9 cellular contexts compared by ENCODE assay signal in genomic region chr3:169998668-169999131, GRCh38. TPM values are rescaled to one million over a fixed set of nuclear protein-coding genes. Genes with fewer than 3 reads are reported as not detected.
A peak's percentile ranks its signal among the peaks of the same experiment; 100 is the strongest.
DNase-seq lines count a peak whose midpoint lies in the region; ATAC-seq, FAIRE-seq and TF ChIP-seq lines count a peak whose summit lies in the region.
"Had no signal": no experiment of that assay in that cellular context is flagged by ENCODE, and none has a peak within 500 bp of the region (broad histone marks: within the 10 kb centered on the region; RNA-seq: fewer than 3 reads in every experiment).

No MANE protein-coding gene starts in this region.

- no TSS peak for BruUV-seq in GM12878 (replicated peaks; lab: Mats Ljungman, UMichigan)

- H2AFZ ChIP-seq in GM12878 (ENCODE audit: control insufficient read depth, low read depth, low read length) = no peak overlapping the region

- no peak for FAIRE-seq in GM12878 (lab: Jason Lieb, UNC)

- H3K4me1 Mint-ChIP-seq in activated naive CD4-positive, alpha-beta T cell treated with anti-CD3 and anti-CD28 coated beads for 36 hours (ENCODE audit: low read depth) = peaks cover 41% of the 10 kb centered on the region
- H3K4me1 Mint-ChIP-seq in activated naive CD4-positive, alpha-beta T cell treated with anti-CD3 and anti-CD28 coated beads, Interleukin-2, amount 10 ng/mL, durations not matched to agents 7 days and 5 days = peaks cover 30% of the 10 kb centered on the region
- peaks cover 2% of the 10 kb centered on the region for H3K4me1 Mint-ChIP-seq in type B pancreatic cell (ENCODE audit: unreplicated experiment)
- H3K4me1 Mint-ChIP-seq in mesothelial cell of epicardium = peaks cover 3% of the 10 kb centered on the region

- peak overlapping the region; percentile 85 for H3K27ac ChIP-seq in GM12878 (ENCODE audit: control insufficient read depth, insufficient read depth)

- WGBS in GM12878 (ENCODE audit: insufficient coverage, insufficient replicate concordance, low lambda C conversion rate, missing lambda C conversion rate) = 0% methylated on average over 2 of the region's 2 CpGs

- H3K9ac ChIP-seq in GM12878 (ENCODE audit: control insufficient read depth, insufficient read depth, low read length) = no peak overlapping the region

- POLR2A ChIA-PET in GM12878 (lab: Charles Lee) = interaction anchor here (0.6 kb wide), 1 partner anchor 148 kb away, joined by 3 read pairs; no protein-coding TSS in a partner anchor

- H3K27ac Mint-ChIP-seq in activated naive CD4-positive, alpha-beta T cell treated with anti-CD3 and anti-CD28 coated beads for 36 hours = peak overlapping the region; percentile 83
- H3K27ac Mint-ChIP-seq in activated naive CD4-positive, alpha-beta T cell treated with anti-CD3 and anti-CD28 coated beads, Interleukin-2, amount 10 ng/mL, durations not matched to agents 7 days and 5 days = no peak overlapping the region
- peak overlapping the region; percentile 5 for H3K27ac Mint-ChIP-seq in type B pancreatic cell
- no peak overlapping the region for H3K27ac Mint-ChIP-seq in mesothelial cell of epicardium

- H3K4me1 ChIP-seq in GM12878 (ENCODE audit: control insufficient read depth, insufficient read depth, low read length) = peaks cover 21% of the 10 kb centered on the region

- H3K27me3 ChIP-seq in GM12878 (replicated peaks in 1 of 2; ENCODE audit: control insufficient read depth in 2 of 2, insufficient read depth in 2 of 2, low read length in 1 of 2) = no peaks in the 10 kb centered on the region

- no peak for TF ChIP-seq RAD21 in GM12878 (IDR thresholded peaks at IDR 0.05; ENCODE audit: insufficient read depth, low read depth, low read length)

- no peaks in the 10 kb centered on the region for H4K20me1 ChIP-seq in GM12878 (ENCODE audit: control insufficient read depth, insufficient read depth)

- peak overlapping the region; percentile 57 for H3K4me2 ChIP-seq in GM12878 (ENCODE audit: control insufficient read depth, insufficient read depth)

- peaks cover 2% of the 10 kb centered on the region for H3K9me3 Mint-ChIP-seq in activated naive CD4-positive, alpha-beta T cell treated with anti-CD3 and anti-CD28 coated beads for 36 hours
- H3K9me3 Mint-ChIP-seq in activated naive CD4-positive, alpha-beta T cell treated with anti-CD3 and anti-CD28 coated beads, Interleukin-2, amount 10 ng/mL, durations not matched to agents 7 days and 5 days = no peaks in the 10 kb centered on the region
- no peaks in the 10 kb centered on the region for H3K9me3 Mint-ChIP-seq in type B pancreatic cell
- H3K9me3 Mint-ChIP-seq in mesothelial cell of epicardium = no peaks in the 10 kb centered on the region

- H3K79me2 ChIP-seq in GM12878 (ENCODE audit: control insufficient read depth, insufficient read depth, low read length) = no peaks in the 10 kb centered on the region

- SMC1A ChIA-PET in GM12878 (lab: Charles Lee; ENCODE audit: uncharacterized antibody, unreplicated experiment) = no interaction called here

- no peak overlapping the region for H3K4me3 Mint-ChIP-seq in activated naive CD4-positive, alpha-beta T cell treated with anti-CD3 and anti-CD28 coated beads for 36 hours
- H3K4me3 Mint-ChIP-seq in activated naive CD4-positive, alpha-beta T cell treated with anti-CD3 and anti-CD28 coated beads, Interleukin-2, amount 10 ng/mL, durations not matched to agents 7 days and 5 days = no peak overlapping the region
- H3K4me3 Mint-ChIP-seq in type B pancreatic cell = no peak overlapping the region
- no peak overlapping the region for H3K4me3 Mint-ChIP-seq in mesothelial cell of epicardium

- peaks cover 0 to 18% of the 10 kb centered on the region in 2 experiments; a peak in 2 of 4 replicates for H3K36me3 ChIP-seq in GM12878 (ENCODE audit: control insufficient read depth in 2 of 2, insufficient read depth in 2 of 2, low read length in 1 of 2)

- TF ChIP-seq CTCF in GM12878 (IDR thresholded peaks at IDR 0.05 in 2 of 3, conservative IDR thresholded peaks at IDR 0.05 in 1 of 3; ENCODE audit: control insufficient read depth in 2 of 3, extremely low read depth in 1 of 3, insufficient read depth in 1 of 3, low read depth in 3 of 3, low read length in 3 of 3) (no peak), type B pancreatic cell (conservative IDR thresholded peaks at IDR 0.05) (no peak), mesothelial cell of epicardium (IDR thresholded peaks at IDR 0.05; ENCODE audit: unreplicated experiment) (no peak)

- in situ Hi-C loops in GM12878 (cut with MboI) = no loop called here

- TF ChIP-seq POLR2A in GM12878 (IDR thresholded peaks at IDR 0.05; ENCODE audit: low read depth, low read length) = no peak

- no peak overlapping the region for H3K4me3 ChIP-seq in GM12878

- H3K9me3 ChIP-seq in GM12878 (replicated peaks; ENCODE audit: control insufficient read depth, insufficient read depth, low read length) = no peaks in the 10 kb centered on the region

- TF ChIP-seq EP300 in GM12878 (IDR thresholded peaks at IDR 0.05; ENCODE audit: borderline replicate concordance in 1 of 2, control insufficient read depth in 1 of 2, low read depth in 2 of 2, low read length in 2 of 2) = no peak

- RAD21 ChIA-PET in GM12878 (lab: Charles Lee; ENCODE audit: unreplicated experiment) = no interaction called here

- ATAC-seq in HG03280 (IDR thresholded peaks at IDR 0.05; ENCODE audit: unreplicated experiment) (peak; percentile 18), GM12878 (peak; percentile 42), GM18861 (IDR thresholded peaks at IDR 0.05; ENCODE audit: unreplicated experiment) (no peak)

- CTCF ChIA-PET in activated naive CD4-positive, alpha-beta T cell treated with anti-CD3 and anti-CD28 coated beads for 36 hours (lab: Charles Lee) = interaction anchor here (1.0 to 1.2 kb wide), 2 partner anchors 9 to 55 kb away, joined by 3 to 5 read pairs; no protein-coding TSS in a partner anchor
- CTCF ChIA-PET in activated naive CD4-positive, alpha-beta T cell treated with anti-CD3 and anti-CD28 coated beads, Interleukin-2, amount 10 ng/mL, durations not matched to agents 7 days and 5 days (lab: Charles Lee) = interaction anchor here (1.2 kb wide), 1 partner anchor 31 kb away, joined by 4 read pairs; the partner anchor contains the start of gene SEC62
- CTCF ChIA-PET in GM12878 (lab: Yijun Ruan, JAX) = interaction anchor here (1.3 kb wide), 1 partner anchor 31 kb away, joined by 3 read pairs; no protein-coding TSS in a partner anchor

- no peaks in the 10 kb centered on the region for H3K27me3 Mint-ChIP-seq in activated naive CD4-positive, alpha-beta T cell treated with anti-CD3 and anti-CD28 coated beads for 36 hours (ENCODE audit: low read depth)
- H3K27me3 Mint-ChIP-seq in activated naive CD4-positive, alpha-beta T cell treated with anti-CD3 and anti-CD28 coated beads, Interleukin-2, amount 10 ng/mL, durations not matched to agents 7 days and 5 days = no peaks in the 10 kb centered on the region
- H3K27me3 Mint-ChIP-seq in type B pancreatic cell (no peaks in the 10 kb centered on the region), mesothelial cell of epicardium (ENCODE audit: low read depth) (no peaks in the 10 kb centered on the region)

- intact Hi-C loops in activated naive CD4-positive, alpha-beta T cell treated with anti-CD3 and anti-CD28 coated beads for 36 hours (cut with micrococcal nuclease) = loop anchor here (1.0 kb wide), 9 partner anchors 9 to 239 kb away; partner anchors contain the start of gene SEC62
- intact Hi-C loops in GM12878 (cut with micrococcal nuclease; ENCODE audit: unreplicated experiment) = no loop called here

- DNase-seq in activated naive CD4-positive, alpha-beta T cell treated with anti-CD3 and anti-CD28 coated beads for 36 hours = no peak
- no peak for DNase-seq in activated naive CD4-positive, alpha-beta T cell treated with anti-CD3 and anti-CD28 coated beads, Interleukin-2, amount 10 ng/mL, durations not matched to agents 7 days and 5 days
- DNase-seq in GM12878 (ENCODE audit: low read depth, low spot score) (no peak), type B pancreatic cell (ENCODE audit: extremely low spot score, unreplicated experiment) (no peak), mesothelial cell of epicardium (ENCODE audit: low spot score in 2 of 2, unreplicated experiment in 2 of 2) (no peak)
- no peak for DNase-seq in stimulated activated CD4-positive, alpha-beta T cell treated with anti-CD3 and anti-CD28 coated beads, Interleukin-4, amount 100 ng/mL, for 1 hour
- DNase-seq: activated gamma-delta T cell treated with Interleukin-2 at 50 U/mL for 16 hours had no signal

- H3K36me3 Mint-ChIP-seq in activated naive CD4-positive, alpha-beta T cell treated with anti-CD3 and anti-CD28 coated beads for 36 hours (ENCODE audit: low read depth) = peaks cover 15% of the 10 kb centered on the region
- peaks cover 28% of the 10 kb centered on the region for H3K36me3 Mint-ChIP-seq in activated naive CD4-positive, alpha-beta T cell treated with anti-CD3 and anti-CD28 coated beads, Interleukin-2, amount 10 ng/mL, durations not matched to agents 7 days and 5 days
- H3K36me3 Mint-ChIP-seq in type B pancreatic cell = peaks cover 5% of the 10 kb centered on the region
- peaks cover 11% of the 10 kb centered on the region for H3K36me3 Mint-ChIP-seq in mesothelial cell of epicardium

RNA-seq across cellular contexts. Expression of gene SEC62, which starts 32.1 kb away (rescaled TPM):
- total RNA-seq in activated naive CD4-positive, alpha-beta T cell treated with anti-CD3 and anti-CD28 coated beads for 36 hours = 10 to 100 TPM; 60.0 to 73.3 TPM
- 42.3 and 54.8 TPM in 2 replicates for total RNA-seq in GM12878 (2013; cell fraction: nucleolus; rRNA removed)
- total RNA-seq in GM12878 (2014; rRNA removed) (25.6 and 34.1 TPM in 2 replicates), GM12878 (2014; rRNA removed; fragmentation: Illumina TruSeq; extraction: Trizol) (60.8 and 70.3 TPM in 2 replicates), GM12878 (2021) (68.8 and 74.6 TPM in 2 replicates), type B pancreatic cell (ENCODE audit: low replicate concordance) (85.9 and 101 TPM in 2 replicates), mesothelial cell of epicardium (104 to 118 TPM (median 112 TPM) in 3 replicates)
- 57.4 TPM for polyA plus RNA-seq in GM12878 (2011; ENCODE audit: low read depth)
- polyA plus RNA-seq in GM12878 (2011; rRNA removed) (59.6 and 64.3 TPM in 2 replicates), GM12878 (2014; fragmentation: Illumina TruSeq; extraction: Trizol) (115 and 146 TPM in 2 replicates), GM12878 (2014; fragmentation: Nextera tagmentation; extraction: Ambion mirVana) (100 to 1,000 TPM; 252 to 270 TPM), GM12878 (2014; rRNA removed) (44.1 and 45.5 TPM in 2 replicates), GM12878 (2016; fragmentation: Nextera tagmentation; extraction: Ambion mirVana) (100 to 1,000 TPM; 160 to 165 TPM)
- polyA plus RNA-seq in GM12878 (2011; cell fraction: cytosol; rRNA removed) = 21.2 and 33.9 TPM in 2 replicates
- 18.1 and 22.6 TPM in 2 replicates for polyA plus RNA-seq in GM12878 (2011; cell fraction: nucleus; rRNA removed)
- polyA plus RNA-seq in GM12878 (2012) = 86.6 and 176 TPM in 2 replicates
- polyA minus RNA-seq in GM12878 (2011; rRNA and poly(A)+ RNA removed) = 71.9 and 81.5 TPM in 2 replicates
- 9.6 and 15.8 TPM in 2 replicates for polyA minus RNA-seq in GM12878 (2011; cell fraction: cytosol; rRNA and poly(A)+ RNA removed)
- polyA minus RNA-seq in GM12878 (2011; cell fraction: nucleus; rRNA and poly(A)+ RNA removed) = 12.2 and 15.9 TPM in 2 replicates

RNA-seq across cellular contexts. Expression of gene GPR160, which starts 39.1 kb away (rescaled TPM):
- 10 to 100 TPM; 10.3 TPM for total RNA-seq in activated naive CD4-positive, alpha-beta T cell treated with anti-CD3 and anti-CD28 coated beads for 36 hours
- 1.5 and 1.7 TPM in 2 replicates for total RNA-seq in GM12878 (2013; cell fraction: nucleolus; rRNA removed)
- total RNA-seq in GM12878 (2014; rRNA removed) (35.6 and 35.9 TPM in 2 replicates), GM12878 (2014; rRNA removed; fragmentation: Illumina TruSeq; extraction: Trizol) (36.3 and 36.4 TPM in 2 replicates), GM12878 (2021) (21.7 and 24.6 TPM in 2 replicates), type B pancreatic cell (ENCODE audit: low replicate concordance) (7.3 and 13.1 TPM in 2 replicates), mesothelial cell of epicardium (0.44 to 1.0 TPM (median 0.45 TPM) in 3 replicates)
- 32.9 TPM for polyA plus RNA-seq in GM12878 (2011; ENCODE audit: low read depth)
- polyA plus RNA-seq in GM12878 (2011; rRNA removed) (1.2 and 2.2 TPM in 2 replicates), GM12878 (2014; fragmentation: Illumina TruSeq; extraction: Trizol) (41.9 and 44.1 TPM in 2 replicates), GM12878 (2014; fragmentation: Nextera tagmentation; extraction: Ambion mirVana) (10 to 100 TPM in 1 of 2 experiments, 1 to 10 TPM in 1; 8.8 to 14.4 TPM), GM12878 (2014; rRNA removed) (25.9 and 28.2 TPM in 2 replicates), GM12878 (2016; fragmentation: Nextera tagmentation; extraction: Ambion mirVana) (10 to 100 TPM; 53.9 to 57.7 TPM)
- polyA plus RNA-seq in GM12878 (2011; cell fraction: cytosol; rRNA removed) = 0.30 and 0.42 TPM in 2 replicates
- 0.44 and 0.49 TPM in 2 replicates for polyA plus RNA-seq in GM12878 (2011; cell fraction: nucleus; rRNA removed)
- polyA plus RNA-seq in GM12878 (2012) = 80.9 and 93.7 TPM in 2 replicates
- polyA minus RNA-seq in GM12878 (2011; rRNA and poly(A)+ RNA removed) = 0.41 and 0.80 TPM in 2 replicates
- 0.73 and 1.6 TPM in 2 replicates for polyA minus RNA-seq in GM12878 (2011; cell fraction: cytosol; rRNA and poly(A)+ RNA removed)
- polyA minus RNA-seq in GM12878 (2011; cell fraction: nucleus; rRNA and poly(A)+ RNA removed) = 0.36 and 0.86 TPM in 2 replicates

Comparison
In these comparisons a context has a peak if more than half of its experiments do, and no peak if none do; other contexts are left out.
1. H3K27ac Mint-ChIP-seq: peak in activated naive CD4-positive, alpha-beta T cell treated with anti-CD3 and anti-CD28 coated beads for 36 hours (single experiment) and type B pancreatic cell (single experiment); none in activated naive CD4-positive, alpha-beta T cell treated with anti-CD3 and anti-CD28 coated beads, Interleukin-2, amount 10 ng/mL, durations not matched to agents 7 days and 5 days (single experiment) and mesothelial cell of epicardium (single experiment).